ENCODE assay signal across 33 cellular contexts in genomic region chr13:45224181-45224580, GRCh38. TPM values are rescaled to one million over a fixed set of nuclear protein-coding genes. Genes with fewer than 3 reads are reported as not detected.
DNase-seq lines count a peak whose midpoint lies in the region; ATAC-seq lines count a peak whose summit lies in the region.
"Had no signal": no experiment of that assay in that cellular context is flagged by ENCODE, and none has a peak within 500 bp of the region (broad histone marks: within the 10 kb centered on the region; RNA-seq: fewer than 3 reads in every experiment).

No MANE protein-coding gene starts in this region.

- H3K4me3 Mint-ChIP-seq in activated CD4-positive, alpha-beta T cell treated with anti-CD3 and anti-CD28 coated beads, Interleukin-2, amount 10 ng/mL, durations not matched to agents 7 days and 5 days = no peak overlapping the region
- H3K4me3 Mint-ChIP-seq: activated naive CD8-positive, alpha-beta T cell treated with anti-CD3 and anti-CD28 coated beads, Interleukin-2, amount 10 ng/mL, durations not matched to agents 7 days and 5 days; naive B cell; WTC11 had no signal

- no peaks in the 10 kb centered on the region for H3K9me3 Mint-ChIP-seq in activated CD4-positive, alpha-beta T cell treated with anti-CD3 and anti-CD28 coated beads, Interleukin-2, amount 10 ng/mL, durations not matched to agents 7 days and 5 days
- H3K9me3 Mint-ChIP-seq: naive B cell, WTC11 had no signal

- H3K27ac Mint-ChIP-seq in activated CD4-positive, alpha-beta T cell treated with anti-CD3 and anti-CD28 coated beads, Interleukin-2, amount 10 ng/mL, durations not matched to agents 7 days and 5 days = no peak overlapping the region
- H3K27ac Mint-ChIP-seq: activated naive CD8-positive, alpha-beta T cell treated with anti-CD3 and anti-CD28 coated beads, Interleukin-2, amount 10 ng/mL, durations not matched to agents 7 days and 5 days; naive B cell; progenitor cell of endocrine pancreas; WTC11 had no signal

- peak overlapping the region; percentile 7 for H3K27ac ChIP-seq in epithelial cell of prostate
- H3K27ac ChIP-seq: coronary artery, neutrophil, Peyer's patch, right lobe of liver, tibial artery had no signal

- CTCF ChIA-PET in activated CD4-positive, alpha-beta T cell treated with anti-CD3 and anti-CD28 coated beads, Interleukin-2, amount 10 ng/mL, durations not matched to agents 7 days and 5 days (lab: Charles Lee) = no interaction called here

- peak; percentile 46 for DNase-seq in GM03348 (ENCODE audit: low spot score)
- DNase-seq in RPMI7951 (ENCODE audit: low read depth) = peak; percentile 51
- DNase-seq in epithelial cell of prostate (ENCODE audit: low read depth, low spot score) = no peak
- no peak for DNase-seq in midbrain (lab: John Stamatoyannopoulos, UW)
- DNase-seq in hippocampal formation (lab: John Stamatoyannopoulos, UW) = no peak
- DNase-seq in activated CD4-positive, alpha-beta T cell treated with anti-CD3 and anti-CD28 coated beads, Interleukin-2, amount 10 ng/mL, durations not matched to agents 7 days and 5 days = no peak
- DNase-seq: activated CD4-positive, alpha-beta T cell treated with anti-CD3 and anti-CD28 coated beads, Interleukin-2, amount 50 U/mL, for 1 hour; activated effector memory CD4-positive, alpha-beta T cell treated with Interleukin-2 at 50 U/mL for 16 hours; activated naive CD8-positive, alpha-beta T cell treated with anti-CD3 and anti-CD28 coated beads, Interleukin-2, amount 10 ng/mL, durations not matched to agents 7 days and 5 days; activated T-cell treated with anti-CD3 and anti-CD28 coated beads, Interleukin-2, amount 50 U/mL, for 1 hour; aorta; DMS79; effector CD8-positive, alpha-beta T cell; erythroblast; islet precursor cell; KG1; naive B cell; NCI-H146; NCI-H82; Peyer's patch; right lobe of liver; stimulated activated CD4-positive, alpha-beta T cell treated with anti-CD3 and anti-CD28 coated beads, Interleukin-12 subunit alpha, Interleukin-12 subunit beta, amount 100 ng/mL, for 4 hours; stimulated activated CD4-positive, alpha-beta T cell treated with anti-CD3 and anti-CD28 coated beads, Interleukin-4, amount 100 ng/mL, for 1 hour; tibial artery had no signal

- POLR2A ChIA-PET in activated CD4-positive, alpha-beta T cell treated with anti-CD3 and anti-CD28 coated beads, Interleukin-2, amount 10 ng/mL, durations not matched to agents 7 days and 5 days (lab: Charles Lee) = no interaction called here

- H3K36me3 Mint-ChIP-seq in activated CD4-positive, alpha-beta T cell treated with anti-CD3 and anti-CD28 coated beads, Interleukin-2, amount 10 ng/mL, durations not matched to agents 7 days and 5 days (ENCODE audit: low read depth) = peaks cover 4% of the 10 kb centered on the region
- H3K36me3 Mint-ChIP-seq: WTC11 had no signal

- ATAC-seq in GM18858 (IDR thresholded peaks at IDR 0.05; ENCODE audit: unreplicated experiment) = no peak
- ATAC-seq: right lobe of liver, WTC11 had no signal

- no peaks in the 10 kb centered on the region for H3K27me3 Mint-ChIP-seq in activated CD4-positive, alpha-beta T cell treated with anti-CD3 and anti-CD28 coated beads, Interleukin-2, amount 10 ng/mL, durations not matched to agents 7 days and 5 days
- H3K27me3 Mint-ChIP-seq: activated naive CD8-positive, alpha-beta T cell treated with anti-CD3 and anti-CD28 coated beads, Interleukin-2, amount 10 ng/mL, durations not matched to agents 7 days and 5 days; naive B cell; progenitor cell of endocrine pancreas had no signal

- no peaks in the 10 kb centered on the region for H3K4me1 Mint-ChIP-seq in activated CD4-positive, alpha-beta T cell treated with anti-CD3 and anti-CD28 coated beads, Interleukin-2, amount 10 ng/mL, durations not matched to agents 7 days and 5 days
- H3K4me1 Mint-ChIP-seq: activated naive CD8-positive, alpha-beta T cell treated with anti-CD3 and anti-CD28 coated beads, Interleukin-2, amount 10 ng/mL, durations not matched to agents 7 days and 5 days had no signal

RNA-seq across cellular contexts. Expression of gene KCTD4, which starts 23.3 kb away (rescaled TPM):
- 0.10 and 0.36 TPM in 2 replicates for total RNA-seq in RPMI7951 (2014; rRNA removed; shearing (Covaris generic))
- total RNA-seq in activated CD4-positive, alpha-beta T cell treated with anti-CD3 and anti-CD28 coated beads, Interleukin-2, amount 10 ng/mL, durations not matched to agents 7 days and 5 days = not detected
- total RNA-seq: activated naive CD8-positive, alpha-beta T cell treated with anti-CD3 and anti-CD28 coated beads, Interleukin-2, amount 10 ng/mL, durations not matched to agents 7 days and 5 days; cardiac septum; H1; liver; NCI-H460; progenitor cell of endocrine pancreas; right lobe of liver; WTC11 had no signal

Comparison
In these comparisons a context has a peak if more than half of its experiments do, and no peak if none do; other contexts are left out.
1. DNase-seq: peak in GM03348 (single experiment) and RPMI7951 (single experiment); none in epithelial cell of prostate (single experiment), midbrain (single experiment), hippocampal formation (0 of 2) and activated CD4-positive, alpha-beta T cell treated with anti-CD3 and anti-CD28 coated beads, Interleukin-2, amount 10 ng/mL, durations not matched to agents 7 days and 5 days (single experiment).